ENCODE assay signal across 20 cellular contexts in the genomic region with DNA sequence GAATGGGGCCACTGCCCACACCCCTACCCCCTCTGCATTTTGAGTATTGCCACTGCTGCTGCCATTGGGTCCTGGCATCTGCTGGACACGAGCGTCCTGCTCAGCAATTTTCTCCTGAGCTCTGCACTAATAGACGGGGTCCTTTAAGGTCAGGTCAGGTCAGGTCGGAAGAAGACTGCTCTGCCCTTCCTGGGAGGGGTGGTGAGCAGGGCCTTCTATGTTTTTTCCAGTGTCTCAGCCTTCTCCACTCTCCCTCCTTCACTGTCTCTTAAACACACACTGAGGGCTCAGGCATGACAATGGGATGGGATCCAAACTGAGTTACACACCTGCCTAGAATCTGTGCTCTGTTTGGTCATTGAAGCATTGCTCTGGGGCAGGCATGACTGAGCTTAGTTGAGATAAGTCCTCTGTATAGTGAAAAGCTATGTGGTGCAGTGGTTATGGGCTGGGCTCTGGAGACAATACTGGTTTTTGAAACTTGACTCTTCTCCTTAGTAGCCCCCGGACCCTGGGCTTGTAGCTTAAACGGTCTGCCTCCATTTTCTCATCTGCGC. TPM values are rescaled to one million over a fixed set of nuclear protein-coding genes. Genes with fewer than 3 reads are reported as not detected.
DNase-seq lines count a peak whose midpoint lies in the region; ATAC-seq, FAIRE-seq and TF ChIP-seq lines count a peak whose summit lies in the region.
"Had no signal": no experiment of that assay in that cellular context is flagged by ENCODE, and none has a peak within 500 bp of the region (broad histone marks: within the 10 kb centered on the region; RNA-seq: fewer than 3 reads in every experiment).

No MANE protein-coding gene starts in this region.

- no peak overlapping the region for H3K9ac ChIP-seq in astrocyte (ENCODE audit: low read length)
- H3K9ac ChIP-seq: SK-N-SH had no signal

- CTCF ChIA-PET in activated CD8-positive, alpha-beta T cell treated with anti-CD3 and anti-CD28 coated beads for 36 hours (lab: Charles Lee), result no interaction called here

- TF ChIP-seq CTCF in HFFc6 (IDR thresholded peaks at IDR 0.05) (no peak), astrocyte (IDR thresholded peaks at IDR 0.05; ENCODE audit: insufficient read depth, low read depth, low read length) (no peak), coronary artery (IDR thresholded peaks at IDR 0.05) (no peak)
- TF ChIP-seq CTCF in activated CD8-positive, alpha-beta T cell treated with anti-CD3 and anti-CD28 coated beads for 36 hours (IDR thresholded peaks at IDR 0.05), result no peak

- intact Hi-C loops in sciatic nerve (cut with DNase I), result no loop called here
- intact Hi-C loops in activated CD8-positive, alpha-beta T cell treated with anti-CD3 and anti-CD28 coated beads for 36 hours (cut with micrococcal nuclease), result no loop called here

- H3K9me3 ChIP-seq in astrocyte (ENCODE audit: insufficient read depth, low read depth, low read length), result no peaks in the 10 kb centered on the region
- H3K9me3 ChIP-seq: SK-N-SH had no signal

- H3K9me3 Mint-ChIP-seq in HFFc6 (no peaks in the 10 kb centered on the region), astrocyte (ENCODE audit: unreplicated experiment) (no peaks in the 10 kb centered on the region)
- no peaks in the 10 kb centered on the region for H3K9me3 Mint-ChIP-seq in activated CD8-positive, alpha-beta T cell treated with anti-CD3 and anti-CD28 coated beads for 36 hours
- H3K9me3 Mint-ChIP-seq: stimulated activated memory B cell treated with anti-CD40 and anti-IgM and Interleukin-4, amounts not matched to agents 10 μg/mL and 1 μg/mL and 100 μg/mL, for 72 hours had no signal

- H3K4me1 ChIP-seq in astrocyte (ENCODE audit: insufficient read depth, low read length), result peaks cover 26% of the 10 kb centered on the region

- DNase-seq in HFFc6 (no peak), astrocyte (ENCODE audit: low read depth) (peak; percentile 39), kidney tubule cell (ENCODE audit: low spot score) (peak; percentile 73), sciatic nerve (ENCODE audit: low spot score) (no peak), coronary artery (ENCODE audit: low spot score) (no peak)
- no peak for DNase-seq in activated CD8-positive, alpha-beta T cell treated with anti-CD3 and anti-CD28 coated beads for 36 hours
- DNase-seq: AML-193, H7, hypothalamus, midbrain, NCI-H1436 treated with DMSO at 0.1 percent for 48 hours, NCI-H774, OCI-M1, SK-N-SH had no signal

- peaks cover 100% of the 10 kb centered on the region for H3K79me2 ChIP-seq in astrocyte (ENCODE audit: insufficient read depth, low read length)

- H3K36me3 Mint-ChIP-seq in HFFc6 (ENCODE audit: low read depth) (peaks cover 12% of the 10 kb centered on the region), astrocyte (ENCODE audit: low read depth, unreplicated experiment) (peaks cover 2% of the 10 kb centered on the region)
- H3K36me3 Mint-ChIP-seq in activated CD8-positive, alpha-beta T cell treated with anti-CD3 and anti-CD28 coated beads for 36 hours (ENCODE audit: low read depth), result no peaks in the 10 kb centered on the region
- H3K36me3 Mint-ChIP-seq: activated naive CD8-positive, alpha-beta T cell; stimulated activated memory B cell treated with anti-CD40 and anti-IgM and Interleukin-4, amounts not matched to agents 10 μg/mL and 1 μg/mL and 100 μg/mL, for 72 hours had no signal

- no peak overlapping the region; the same call in 1 of the 2 replicates for H3K4me3 Mint-ChIP-seq in HFFc6
- no peak overlapping the region for H3K4me3 Mint-ChIP-seq in astrocyte (ENCODE audit: unreplicated experiment)
- no peak overlapping the region for H3K4me3 Mint-ChIP-seq in activated CD8-positive, alpha-beta T cell treated with anti-CD3 and anti-CD28 coated beads for 36 hours
- H3K4me3 Mint-ChIP-seq: activated naive CD8-positive, alpha-beta T cell; stimulated activated memory B cell treated with anti-CD40 and anti-IgM and Interleukin-4, amounts not matched to agents 10 μg/mL and 1 μg/mL and 100 μg/mL, for 72 hours had no signal

- H3K4me1 Mint-ChIP-seq in HFFc6 (ENCODE audit: low read depth), result peaks cover 95% of the 10 kb centered on the region
- peaks cover 38% of the 10 kb centered on the region for H3K4me1 Mint-ChIP-seq in astrocyte (ENCODE audit: low read depth, unreplicated experiment)
- no peaks in the 10 kb centered on the region for H3K4me1 Mint-ChIP-seq in activated CD8-positive, alpha-beta T cell treated with anti-CD3 and anti-CD28 coated beads for 36 hours (ENCODE audit: low read depth)
- H3K4me1 Mint-ChIP-seq: stimulated activated memory B cell treated with anti-CD40 and anti-IgM and Interleukin-4, amounts not matched to agents 10 μg/mL and 1 μg/mL and 100 μg/mL, for 72 hours had no signal

- H4K20me1 ChIP-seq in astrocyte (ENCODE audit: insufficient read depth, low read length), result peaks cover 79% of the 10 kb centered on the region

- H3K27me3 ChIP-seq in astrocyte (ENCODE audit: insufficient read depth, low read length), result no peaks in the 10 kb centered on the region

- no peak for FAIRE-seq in astrocyte (lab: Jason Lieb, UNC)
- FAIRE-seq: colon, endometrium had no signal

- peak; percentile 21 for ATAC-seq in sciatic nerve
- ATAC-seq in GM18867 (IDR thresholded peaks at IDR 0.05; ENCODE audit: unreplicated experiment), result no peak
- no peak for ATAC-seq in activated CD8-positive, alpha-beta T cell treated with anti-CD3 and anti-CD28 coated beads for 36 hours
- ATAC-seq: activated CD4-positive, CD25-positive, alpha-beta regulatory T cell treated with anti-CD3 and anti-CD28 coated beads, Interleukin-2, amount 50 U/mL, for 24 hours; stimulated activated memory B cell treated with anti-CD40 and anti-IgM and Interleukin-4, amounts not matched to agents 10 μg/mL and 1 μg/mL and 100 μg/mL, for 72 hours had no signal

- no peak overlapping the region for H3K4me3 ChIP-seq in astrocyte (ENCODE audit: insufficient read depth, low read depth, low read length)
- H3K4me3 ChIP-seq in coronary artery, result no peak overlapping the region

- H2AFZ ChIP-seq in astrocyte (ENCODE audit: low read depth, low read length), result no peak overlapping the region

- no peak overlapping the region for H3K4me2 ChIP-seq in astrocyte (ENCODE audit: low read length)
- H3K4me2 ChIP-seq: SK-N-SH had no signal

- peak overlapping the region; percentile 30 for H3K27ac Mint-ChIP-seq in HFFc6
- H3K27ac Mint-ChIP-seq in astrocyte (ENCODE audit: unreplicated experiment), result peak overlapping the region; percentile 56
- no peak overlapping the region for H3K27ac Mint-ChIP-seq in activated CD8-positive, alpha-beta T cell treated with anti-CD3 and anti-CD28 coated beads for 36 hours
- H3K27ac Mint-ChIP-seq: activated naive CD8-positive, alpha-beta T cell; stimulated activated memory B cell treated with anti-CD40 and anti-IgM and Interleukin-4, amounts not matched to agents 10 μg/mL and 1 μg/mL and 100 μg/mL, for 72 hours had no signal

- H3K27ac ChIP-seq in astrocyte (ENCODE audit: low read depth, low read length) (no peak overlapping the region), coronary artery (no peak overlapping the region)

- H3K36me3 ChIP-seq in astrocyte (ENCODE audit: insufficient read depth, low read length), result peaks cover 2% of the 10 kb centered on the region

- POLR2A ChIA-PET in activated CD8-positive, alpha-beta T cell treated with anti-CD3 and anti-CD28 coated beads for 36 hours (lab: Charles Lee), result no interaction called here

- H3K27me3 Mint-ChIP-seq in HFFc6 (ENCODE audit: insufficient read depth) (no peaks in the 10 kb centered on the region; the same call in 1 of the 2 replicates), astrocyte (ENCODE audit: low read depth, unreplicated experiment) (no peaks in the 10 kb centered on the region)
- H3K27me3 Mint-ChIP-seq in activated CD8-positive, alpha-beta T cell treated with anti-CD3 and anti-CD28 coated beads for 36 hours, result no peaks in the 10 kb centered on the region
- H3K27me3 Mint-ChIP-seq: activated naive CD8-positive, alpha-beta T cell; stimulated activated memory B cell treated with anti-CD40 and anti-IgM and Interleukin-4, amounts not matched to agents 10 μg/mL and 1 μg/mL and 100 μg/mL, for 72 hours had no signal

RNA-seq across cellular contexts. Expression of gene MYO1B, which starts 10.6 kb away (rescaled TPM):
- 100 to 1,000 TPM; 214 to 254 (median 236) TPM for total RNA-seq in HFFc6 (2021; fragmentation: NEBNext Ultra II Directional; extraction: Animal tissue kit (Norgen Biotek cat#: 25700))
- total RNA-seq in astrocyte (95.7 TPM in 2 replicates), sciatic nerve (74.9 TPM)
- total RNA-seq in activated CD8-positive, alpha-beta T cell treated with anti-CD3 and anti-CD28 coated beads for 36 hours, result 10 to 100 TPM; 43.2 to 44.8 TPM

Comparison
In these comparisons a context has a peak if more than half of its experiments do, and no peak if none do; other contexts are left out.
1. DNase-seq: peak in astrocyte (single experiment) and kidney tubule cell (single experiment); none in HFFc6 (single experiment), sciatic nerve (single experiment), coronary artery (single experiment) and activated CD8-positive, alpha-beta T cell treated with anti-CD3 and anti-CD28 coated beads for 36 hours (single experiment).